ENCODE assay signal across 1 cellular context in genomic region chr17:39668141-39668924, GRCh38.
A peak's percentile ranks its signal among the peaks of the same experiment; 100 is the strongest.
TF ChIP-seq lines count a peak whose summit lies in the region.

PNMT (plus strand) TSS chr17:39668453; CDS start chr17:39668476, 23 bp downstream.

TF ChIP-seq in GM12878, 131 proteins besides CTCF, POLR2A, EP300 and RAD21 (continued from another document):
- no peak for TF ChIP-seq E2F4 (IDR thresholded peaks at IDR 0.05; ENCODE audit: low read depth, low read length)
- TF ChIP-seq USF2 (IDR thresholded peaks at IDR 0.05; ENCODE audit: borderline replicate concordance, low read depth, low read length): no peak
- TF ChIP-seq SUZ12 (IDR thresholded peaks at IDR 0.05; ENCODE audit: unreplicated experiment): peak; percentile 35
- 0 out of 2 replicates have a peak, but pooled peaks have one; percentile 17 for TF ChIP-seq MAX (IDR thresholded peaks at IDR 0.05; ENCODE audit: low read depth, low read length)
- TF ChIP-seq TCF12 (IDR thresholded peaks at IDR 0.05; ENCODE audit: low read depth, low read length): no peak
- peak; percentile 81 for TF ChIP-seq LARP7 (IDR thresholded peaks at IDR 0.05)
- 0 out of 2 replicates have a peak, but pooled peaks have one; percentile 14 for TF ChIP-seq SMC3 (IDR thresholded peaks at IDR 0.05; ENCODE audit: borderline replicate concordance, low read length)
- TF ChIP-seq BACH1 (IDR thresholded peaks at IDR 0.05; ENCODE audit: borderline replicate concordance): peak; percentile 60; the same call in 1 of the 2 replicates
- TF ChIP-seq RB1 (IDR thresholded peaks at IDR 0.05; ENCODE audit: borderline replicate concordance): 0 out of 2 replicates have a peak, but pooled peaks have one; percentile 40
- no peak for TF ChIP-seq WRNIP1 (IDR thresholded peaks at IDR 0.05; ENCODE audit: borderline replicate concordance, low read depth, low read length)
- no peak for TF ChIP-seq JUNB (IDR thresholded peaks at IDR 0.05)
- no peak for TF ChIP-seq YBX1 (IDR thresholded peaks at IDR 0.05)
- TF ChIP-seq EZH2 (IDR thresholded peaks at IDR 0.05; ENCODE audit: borderline replicate concordance, control insufficient read depth, low read depth, low read length): no peak
- peak; percentile 70 for TF ChIP-seq ZNF687 (IDR thresholded peaks at IDR 0.05)
- peak; percentile 88 for TF ChIP-seq GATAD2B (conservative IDR thresholded peaks at IDR 0.05; ENCODE audit: low read depth)
- 0 out of 2 replicates have a peak, but pooled peaks have one; percentile 37 for TF ChIP-seq MLLT1 (IDR thresholded peaks at IDR 0.05)
- no peak for TF ChIP-seq TAF1 (IDR thresholded peaks at IDR 0.05; ENCODE audit: borderline replicate concordance, low read depth, low read length)
